ENCODE assay signal across 1 cellular context in the genomic region with DNA sequence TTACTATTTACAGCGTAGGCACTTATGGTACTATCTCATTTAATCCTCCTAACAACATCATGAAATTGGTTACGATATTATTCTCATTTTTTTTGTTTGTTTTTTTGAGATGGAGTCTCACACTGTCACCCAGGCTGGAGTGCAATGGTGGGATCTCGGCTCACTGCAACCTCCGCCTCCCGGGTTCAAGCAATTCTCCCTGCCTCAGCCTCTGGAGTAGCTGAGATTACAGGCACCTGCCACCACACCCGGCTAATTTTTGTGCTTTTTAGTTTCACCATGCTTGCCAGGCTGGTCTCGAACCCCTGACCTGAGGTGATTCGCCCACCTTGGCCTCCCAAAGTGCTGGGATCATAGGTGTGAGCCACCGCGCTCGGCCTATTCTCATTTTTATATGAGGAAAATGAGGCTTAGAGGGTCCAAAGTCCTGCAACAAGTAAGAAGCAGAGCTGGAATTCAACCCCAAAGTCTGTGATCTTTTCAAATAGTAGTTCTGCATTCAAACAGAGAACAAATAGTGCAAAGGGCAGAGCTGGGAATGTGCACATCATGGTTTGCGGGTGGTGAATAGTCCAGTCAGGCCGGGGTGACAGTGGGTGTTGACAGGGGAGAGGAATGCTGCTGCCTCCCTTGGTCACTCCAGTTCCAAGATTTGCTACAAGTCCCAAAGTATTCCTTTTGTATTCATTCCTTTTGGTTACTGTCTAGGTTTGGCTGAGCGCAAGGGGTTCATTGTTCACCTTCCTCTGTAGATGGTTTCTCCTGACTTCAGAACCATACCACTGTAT.
A peak's percentile ranks its signal among the peaks of the same experiment; 100 is the strongest.
TF ChIP-seq lines count a peak whose summit lies in the region.

No MANE protein-coding gene starts in this region.

TF ChIP-seq in HepG2, 621 proteins besides CTCF, POLR2A, EP300 and RAD21 (continues in another document):
- TF ChIP-seq ZNF709 (CRISPR knock-in tag; IDR thresholded peaks at IDR 0.05) (no peak), NFRKB (IDR thresholded peaks at IDR 0.05) (no peak), DMAP1 (CRISPR knock-in tag; IDR thresholded peaks at IDR 0.05) (0 out of 2 replicates have a peak, but pooled peaks have one; percentile 63), ZNF296 (CRISPR knock-in tag; conservative IDR thresholded peaks at IDR 0.05) (no peak), ZKSCAN1 (IDR thresholded peaks at IDR 0.05; ENCODE audit: low read length) (no peak), SOX5 (CRISPR knock-in tag; IDR thresholded peaks at IDR 0.05; ENCODE audit: borderline replicate concordance) (peak; percentile 87), ZFY (CRISPR knock-in tag; IDR thresholded peaks at IDR 0.05) (peak; percentile 45; the same call in 1 of the 2 replicates), STAT6 (CRISPR knock-in tag; IDR thresholded peaks at IDR 0.05; ENCODE audit: borderline replicate concordance) (0 out of 2 replicates have a peak, but pooled peaks have one; percentile 56), DNMT3B (CRISPR knock-in tag; conservative IDR thresholded peaks at IDR 0.05) (no peak), KMT2B (CRISPR knock-in tag; IDR thresholded peaks at IDR 0.05) (peak; percentile 56; the same call in 1 of the 2 replicates), RFXAP (CRISPR knock-in tag; IDR thresholded peaks at IDR 0.05; ENCODE audit: borderline replicate concordance) (peak; percentile 54; the same call in 1 of the 2 replicates), ZNF564 (CRISPR knock-in tag; IDR thresholded peaks at IDR 0.05) (no peak), FOXO1 (CRISPR knock-in tag; IDR thresholded peaks at IDR 0.05) (peak; percentile 87), ZBTB2 (CRISPR knock-in tag; IDR thresholded peaks at IDR 0.05; ENCODE audit: low read depth) (no peak), PAX8 (CRISPR knock-in tag; IDR thresholded peaks at IDR 0.05; ENCODE audit: borderline replicate concordance) (no peak), SOX6 (IDR thresholded peaks at IDR 0.05) (no peak), SOX6 (CRISPR knock-in tag; IDR thresholded peaks at IDR 0.05) (peak; percentile 92), MED13 (CRISPR knock-in tag; IDR thresholded peaks at IDR 0.05) (no peak), KLF15 (CRISPR knock-in tag; IDR thresholded peaks at IDR 0.05; ENCODE audit: borderline replicate concordance) (no peak), JDP2 (CRISPR knock-in tag; IDR thresholded peaks at IDR 0.05; ENCODE audit: borderline replicate concordance) (no peak), ZSCAN21 (CRISPR knock-in tag; IDR thresholded peaks at IDR 0.05; ENCODE audit: borderline replicate concordance) (no peak), ZNF329 (CRISPR knock-in tag; IDR thresholded peaks at IDR 0.05; ENCODE audit: low read depth) (no peak), WIZ (CRISPR knock-in tag; IDR thresholded peaks at IDR 0.05) (no peak), KLF13 (CRISPR knock-in tag; IDR thresholded peaks at IDR 0.05) (no peak), ZNF138 (CRISPR knock-in tag; IDR thresholded peaks at IDR 0.05; ENCODE audit: low read depth) (no peak), SP5 (CRISPR knock-in tag; IDR thresholded peaks at IDR 0.05; ENCODE audit: borderline replicate concordance, low read depth) (0 out of 2 replicates have a peak, but pooled peaks have one; percentile 14), E2F1 (CRISPR knock-in tag; IDR thresholded peaks at IDR 0.05) (no peak), ONECUT2 (CRISPR knock-in tag; IDR thresholded peaks at IDR 0.05) (no peak), ZSCAN20 (CRISPR knock-in tag; IDR thresholded peaks at IDR 0.05; ENCODE audit: borderline replicate concordance) (0 out of 2 replicates have a peak, but pooled peaks have one; percentile 12), TEAD2 (CRISPR knock-in tag; IDR thresholded peaks at IDR 0.05) (no peak), HOXD1 (CRISPR knock-in tag; IDR thresholded peaks at IDR 0.05) (no peak), GATAD2A (CRISPR knock-in tag; IDR thresholded peaks at IDR 0.05) (peak; percentile 87), ZNF713 (CRISPR knock-in tag; IDR thresholded peaks at IDR 0.05) (no peak), GFI1 (CRISPR knock-in tag; IDR thresholded peaks at IDR 0.05; ENCODE audit: borderline replicate concordance) (peak; percentile 65; the same call in 1 of the 2 replicates), YEATS2 (CRISPR knock-in tag; IDR thresholded peaks at IDR 0.05; ENCODE audit: borderline replicate concordance) (peak; percentile 18; the same call in 1 of the 2 replicates), GATA4 (IDR thresholded peaks at IDR 0.05; ENCODE audit: borderline replicate concordance, low read depth) (peak; percentile 14; the same call in 1 of the 2 replicates), ZNF841 (CRISPR knock-in tag; IDR thresholded peaks at IDR 0.05; ENCODE audit: borderline replicate concordance) (no peak), ISL2 (CRISPR knock-in tag; IDR thresholded peaks at IDR 0.05) (no peak; the same call in 1 of the 2 replicates)
- TF ChIP-seq, protein P1, sequence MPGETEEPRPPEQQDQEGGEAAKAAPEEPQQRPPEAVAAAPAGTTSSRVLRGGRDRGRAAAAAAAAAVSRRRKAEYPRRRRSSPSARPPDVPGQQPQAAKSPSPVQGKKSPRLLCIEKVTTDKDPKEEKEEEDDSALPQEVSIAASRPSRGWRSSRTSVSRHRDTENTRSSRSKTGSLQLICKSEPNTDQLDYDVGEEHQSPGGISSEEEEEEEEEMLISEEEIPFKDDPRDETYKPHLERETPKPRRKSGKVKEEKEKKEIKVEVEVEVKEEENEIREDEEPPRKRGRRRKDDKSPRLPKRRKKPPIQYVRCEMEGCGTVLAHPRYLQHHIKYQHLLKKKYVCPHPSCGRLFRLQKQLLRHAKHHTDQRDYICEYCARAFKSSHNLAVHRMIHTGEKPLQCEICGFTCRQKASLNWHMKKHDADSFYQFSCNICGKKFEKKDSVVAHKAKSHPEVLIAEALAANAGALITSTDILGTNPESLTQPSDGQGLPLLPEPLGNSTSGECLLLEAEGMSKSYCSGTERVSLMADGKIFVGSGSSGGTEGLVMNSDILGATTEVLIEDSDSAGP (CRISPR knock-in tag; IDR thresholded peaks at IDR 0.05; ENCODE audit: borderline replicate concordance) = peak; percentile 61; the same call in 1 of the 2 replicates
- TF ChIP-seq, protein P2, sequence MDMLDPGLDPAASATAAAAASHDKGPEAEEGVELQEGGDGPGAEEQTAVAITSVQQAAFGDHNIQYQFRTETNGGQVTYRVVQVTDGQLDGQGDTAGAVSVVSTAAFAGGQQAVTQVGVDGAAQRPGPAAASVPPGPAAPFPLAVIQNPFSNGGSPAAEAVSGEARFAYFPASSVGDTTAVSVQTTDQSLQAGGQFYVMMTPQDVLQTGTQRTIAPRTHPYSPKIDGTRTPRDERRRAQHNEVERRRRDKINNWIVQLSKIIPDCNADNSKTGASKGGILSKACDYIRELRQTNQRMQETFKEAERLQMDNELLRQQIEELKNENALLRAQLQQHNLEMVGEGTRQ (IDR thresholded peaks at IDR 0.05; ENCODE audit: low read depth, low read length) = no peak
- TF ChIP-seq, protein P2 (CRISPR knock-in tag; IDR thresholded peaks at IDR 0.05; ENCODE audit: borderline replicate concordance) = no peak
- TF ChIP-seq, protein P3, sequence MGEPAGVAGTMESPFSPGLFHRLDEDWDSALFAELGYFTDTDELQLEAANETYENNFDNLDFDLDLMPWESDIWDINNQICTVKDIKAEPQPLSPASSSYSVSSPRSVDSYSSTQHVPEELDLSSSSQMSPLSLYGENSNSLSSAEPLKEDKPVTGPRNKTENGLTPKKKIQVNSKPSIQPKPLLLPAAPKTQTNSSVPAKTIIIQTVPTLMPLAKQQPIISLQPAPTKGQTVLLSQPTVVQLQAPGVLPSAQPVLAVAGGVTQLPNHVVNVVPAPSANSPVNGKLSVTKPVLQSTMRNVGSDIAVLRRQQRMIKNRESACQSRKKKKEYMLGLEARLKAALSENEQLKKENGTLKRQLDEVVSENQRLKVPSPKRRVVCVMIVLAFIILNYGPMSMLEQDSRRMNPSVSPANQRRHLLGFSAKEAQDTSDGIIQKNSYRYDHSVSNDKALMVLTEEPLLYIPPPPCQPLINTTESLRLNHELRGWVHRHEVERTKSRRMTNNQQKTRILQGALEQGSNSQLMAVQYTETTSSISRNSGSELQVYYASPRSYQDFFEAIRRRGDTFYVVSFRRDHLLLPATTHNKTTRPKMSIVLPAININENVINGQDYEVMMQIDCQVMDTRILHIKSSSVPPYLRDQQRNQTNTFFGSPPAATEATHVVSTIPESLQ (CRISPR knock-in tag; conservative IDR thresholded peaks at IDR 0.05) = no peak
- TF ChIP-seq, protein P4, sequence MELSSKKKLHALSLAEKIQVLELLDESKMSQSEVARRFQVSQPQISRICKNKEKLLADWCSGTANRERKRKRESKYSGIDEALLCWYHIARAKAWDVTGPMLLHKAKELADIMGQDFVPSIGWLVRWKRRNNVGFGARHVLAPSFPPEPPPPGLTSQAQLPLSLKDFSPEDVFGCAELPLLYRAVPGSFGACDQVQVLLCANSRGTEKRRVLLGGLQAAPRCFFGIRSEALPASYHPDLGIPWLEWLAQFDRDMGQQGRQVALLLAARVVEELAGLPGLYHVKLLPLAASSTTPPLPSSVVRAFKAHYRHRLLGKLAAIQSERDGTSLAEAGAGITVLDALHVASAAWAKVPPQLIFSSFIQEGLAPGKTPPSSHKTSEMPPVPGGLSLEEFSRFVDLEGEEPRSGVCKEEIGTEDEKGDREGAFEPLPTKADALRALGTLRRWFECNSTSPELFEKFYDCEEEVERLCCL (CRISPR knock-in tag; IDR thresholded peaks at IDR 0.05; ENCODE audit: borderline replicate concordance) = no peak
- TF ChIP-seq, protein P5, sequence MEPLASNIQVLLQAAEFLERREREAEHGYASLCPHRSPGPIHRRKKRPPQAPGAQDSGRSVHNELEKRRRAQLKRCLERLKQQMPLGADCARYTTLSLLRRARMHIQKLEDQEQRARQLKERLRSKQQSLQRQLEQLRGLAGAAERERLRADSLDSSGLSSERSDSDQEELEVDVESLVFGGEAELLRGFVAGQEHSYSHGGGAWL (CRISPR knock-in tag; IDR thresholded peaks at IDR 0.05) = no peak
- TF ChIP-seq, protein P6, sequence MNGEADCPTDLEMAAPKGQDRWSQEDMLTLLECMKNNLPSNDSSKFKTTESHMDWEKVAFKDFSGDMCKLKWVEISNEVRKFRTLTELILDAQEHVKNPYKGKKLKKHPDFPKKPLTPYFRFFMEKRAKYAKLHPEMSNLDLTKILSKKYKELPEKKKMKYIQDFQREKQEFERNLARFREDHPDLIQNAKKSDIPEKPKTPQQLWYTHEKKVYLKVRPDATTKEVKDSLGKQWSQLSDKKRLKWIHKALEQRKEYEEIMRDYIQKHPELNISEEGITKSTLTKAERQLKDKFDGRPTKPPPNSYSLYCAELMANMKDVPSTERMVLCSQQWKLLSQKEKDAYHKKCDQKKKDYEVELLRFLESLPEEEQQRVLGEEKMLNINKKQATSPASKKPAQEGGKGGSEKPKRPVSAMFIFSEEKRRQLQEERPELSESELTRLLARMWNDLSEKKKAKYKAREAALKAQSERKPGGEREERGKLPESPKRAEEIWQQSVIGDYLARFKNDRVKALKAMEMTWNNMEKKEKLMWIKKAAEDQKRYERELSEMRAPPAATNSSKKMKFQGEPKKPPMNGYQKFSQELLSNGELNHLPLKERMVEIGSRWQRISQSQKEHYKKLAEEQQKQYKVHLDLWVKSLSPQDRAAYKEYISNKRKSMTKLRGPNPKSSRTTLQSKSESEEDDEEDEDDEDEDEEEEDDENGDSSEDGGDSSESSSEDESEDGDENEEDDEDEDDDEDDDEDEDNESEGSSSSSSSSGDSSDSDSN (CRISPR knock-in tag; IDR thresholded peaks at IDR 0.05) = peak; percentile 75
